In the genomic region with DNA sequence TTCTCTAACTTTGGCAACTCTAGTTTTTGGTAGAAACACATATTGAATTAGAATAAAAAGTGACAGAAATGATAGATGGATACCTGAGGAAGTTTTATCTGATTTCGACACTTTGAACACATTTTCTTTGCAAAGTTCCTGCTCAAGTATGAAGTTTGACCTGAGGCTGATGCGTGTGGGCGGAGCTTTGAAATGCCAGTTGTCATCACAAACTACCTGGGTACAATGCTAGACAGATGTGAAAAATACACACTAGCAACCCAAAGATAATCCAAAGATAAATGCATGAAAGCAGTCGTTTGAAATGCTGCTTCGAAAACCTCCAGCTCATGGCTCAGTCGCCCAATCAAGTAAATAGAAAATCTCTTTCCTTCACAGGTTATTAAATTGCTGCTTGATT, we compare ENCODE assay signal across 26 cellular contexts. TPM values are rescaled to one million over a fixed set of nuclear protein-coding genes. Genes with fewer than 3 reads are reported as not detected.
DNase-seq lines count a peak whose midpoint lies in the region; ATAC-seq and TF ChIP-seq lines count a peak whose summit lies in the region.
"Had no signal": no experiment of that assay in that cellular context is flagged by ENCODE, and none has a peak within 500 bp of the region (broad histone marks: within the 10 kb centered on the region; RNA-seq: fewer than 3 reads in every experiment).

No MANE protein-coding gene starts in this region.

- no peaks in the 10 kb centered on the region for H3K27me3 ChIP-seq in CD8-positive, alpha-beta memory T cell (ENCODE audit: insufficient read depth, low read length, poor library complexity, severe bottlenecking)
- H3K27me3 ChIP-seq: body of pancreas, dorsolateral prefrontal cortex, testis had no signal

- TF ChIP-seq CTCF in activated CD8-positive, alpha-beta T cell treated with anti-CD3 and anti-CD28 coated beads for 36 hours (IDR thresholded peaks at IDR 0.05), result no peak
- no peak for TF ChIP-seq CTCF in natural killer cell (IDR thresholded peaks at IDR 0.05)

- H3K36me3 Mint-ChIP-seq in activated CD8-positive, alpha-beta T cell treated with anti-CD3 and anti-CD28 coated beads for 36 hours (ENCODE audit: low read depth), result peaks cover 96% of the 10 kb centered on the region
- H3K36me3 Mint-ChIP-seq in activated CD8-positive, alpha-beta T cell treated with anti-CD3 and anti-CD28 coated beads, Interleukin-2, amount 10 ng/mL, durations not matched to agents 7 days and 5 days (ENCODE audit: low read depth), result peaks cover 97% of the 10 kb centered on the region
- H3K36me3 Mint-ChIP-seq in CD8-positive, alpha-beta memory T cell, result peaks cover 38 to 98% (median 53%) of the 10 kb centered on the region in 3 donors
- H3K36me3 Mint-ChIP-seq in T-helper 17 cell (ENCODE audit: low read depth) (peaks cover 28% of the 10 kb centered on the region), natural killer cell (peaks cover 27% of the 10 kb centered on the region)

- peaks cover 71% of the 10 kb centered on the region for H3K36me3 ChIP-seq in CD8-positive, alpha-beta memory T cell (ENCODE audit: insufficient read depth, low read length)

- H3K4me1 Mint-ChIP-seq in activated CD8-positive, alpha-beta T cell treated with anti-CD3 and anti-CD28 coated beads for 36 hours (ENCODE audit: low read depth), result peaks cover 89% of the 10 kb centered on the region
- peaks cover 37% of the 10 kb centered on the region for H3K4me1 Mint-ChIP-seq in activated CD8-positive, alpha-beta T cell treated with anti-CD3 and anti-CD28 coated beads, Interleukin-2, amount 10 ng/mL, durations not matched to agents 7 days and 5 days (ENCODE audit: low read depth)
- H3K4me1 Mint-ChIP-seq in CD8-positive, alpha-beta memory T cell, result peaks cover 82 to 98% (median 91%) of the 10 kb centered on the region in 3 donors
- peaks cover 62% of the 10 kb centered on the region for H3K4me1 Mint-ChIP-seq in T-helper 17 cell
- peaks cover 26 to 40% of the 10 kb centered on the region in 2 donors for H3K4me1 Mint-ChIP-seq in natural killer cell

- CTCF ChIA-PET in activated CD8-positive, alpha-beta T cell treated with anti-CD3 and anti-CD28 coated beads for 36 hours (lab: Charles Lee), result interaction anchor here (0.8 to 2.6 kb wide), 6 partner anchors 8 to 267 kb away, joined by 3 to 14 read pairs (median 4); no protein-coding TSS in a partner anchor
- CTCF ChIA-PET in activated CD8-positive, alpha-beta T cell treated with anti-CD3 and anti-CD28 coated beads, Interleukin-2, amount 10 ng/mL, durations not matched to agents 7 days and 5 days (lab: Charles Lee), result interaction anchor here (0.8 to 1.5 kb wide), 3 partner anchors 14 to 267 kb away, joined by 3 to 4 read pairs (median 3); no protein-coding TSS in a partner anchor
- CTCF ChIA-PET in CD8-positive, alpha-beta memory T cell (lab: Charles Lee), result interaction anchor here (0.9 to 1.2 kb wide), 2 partner anchors 111 to 149 kb away, joined by 3 read pairs; no protein-coding TSS in a partner anchor

- peaks cover 47% of the 10 kb centered on the region for H3K4me1 ChIP-seq in CD8-positive, alpha-beta memory T cell (ENCODE audit: insufficient read depth, low read length)
- H3K4me1 ChIP-seq: parathyroid adenoma had no signal

- no peak overlapping the region for H3K27ac ChIP-seq in CD8-positive, alpha-beta memory T cell (ENCODE audit: low read depth, low read length)
- H3K27ac ChIP-seq: body of pancreas, dorsolateral prefrontal cortex, parathyroid adenoma, testis had no signal

- no peaks in the 10 kb centered on the region for H3K9me3 Mint-ChIP-seq in activated CD8-positive, alpha-beta T cell treated with anti-CD3 and anti-CD28 coated beads for 36 hours
- no peaks in the 10 kb centered on the region for H3K9me3 Mint-ChIP-seq in activated CD8-positive, alpha-beta T cell treated with anti-CD3 and anti-CD28 coated beads, Interleukin-2, amount 10 ng/mL, durations not matched to agents 7 days and 5 days (ENCODE audit: insufficient read depth)
- H3K9me3 Mint-ChIP-seq in CD8-positive, alpha-beta memory T cell, result no peaks in the 10 kb centered on the region
- no peaks in the 10 kb centered on the region for H3K9me3 Mint-ChIP-seq in natural killer cell
- H3K9me3 Mint-ChIP-seq: immature natural killer cell had no signal

- H3K27me3 Mint-ChIP-seq in activated CD8-positive, alpha-beta T cell treated with anti-CD3 and anti-CD28 coated beads for 36 hours, result no peaks in the 10 kb centered on the region
- H3K27me3 Mint-ChIP-seq in activated CD8-positive, alpha-beta T cell treated with anti-CD3 and anti-CD28 coated beads, Interleukin-2, amount 10 ng/mL, durations not matched to agents 7 days and 5 days (ENCODE audit: low read depth), result no peaks in the 10 kb centered on the region
- no peaks in the 10 kb centered on the region for H3K27me3 Mint-ChIP-seq in CD8-positive, alpha-beta memory T cell
- H3K27me3 Mint-ChIP-seq in T-helper 17 cell, result no peaks in the 10 kb centered on the region
- no peaks in the 10 kb centered on the region for H3K27me3 Mint-ChIP-seq in natural killer cell (ENCODE audit: low read depth in 2 of 2)

- POLR2A ChIA-PET in activated CD8-positive, alpha-beta T cell treated with anti-CD3 and anti-CD28 coated beads for 36 hours (lab: Charles Lee), result no interaction called here
- POLR2A ChIA-PET in activated CD8-positive, alpha-beta T cell treated with anti-CD3 and anti-CD28 coated beads, Interleukin-2, amount 10 ng/mL, durations not matched to agents 7 days and 5 days (lab: Charles Lee), result no interaction called here
- POLR2A ChIA-PET in CD8-positive, alpha-beta memory T cell (lab: Charles Lee), result no interaction called here

- no peak for ATAC-seq in activated CD8-positive, alpha-beta T cell treated with anti-CD3 and anti-CD28 coated beads for 36 hours
- no peak for ATAC-seq in activated CD8-positive, alpha-beta T cell treated with anti-CD3 and anti-CD28 coated beads, Interleukin-2, amount 10 ng/mL, durations not matched to agents 7 days and 5 days
- no peak for ATAC-seq in T-helper 17 cell
- no peak for ATAC-seq in natural killer cell
- no peak for ATAC-seq in HG03139 (IDR thresholded peaks at IDR 0.05; ENCODE audit: unreplicated experiment)
- ATAC-seq: body of pancreas had no signal

- DNase-seq in activated CD8-positive, alpha-beta T cell treated with anti-CD3 and anti-CD28 coated beads for 36 hours, result no peak
- no peak for DNase-seq in activated CD8-positive, alpha-beta T cell treated with anti-CD3 and anti-CD28 coated beads, Interleukin-2, amount 10 ng/mL, durations not matched to agents 7 days and 5 days
- DNase-seq in CD8-positive, alpha-beta memory T cell, result no peak
- no peak for DNase-seq in T-helper 17 cell
- no peak for DNase-seq in natural killer cell
- no peak for DNase-seq in epidermal melanocyte (ENCODE audit: insufficient read length, low spot score)
- DNase-seq in cerebellum (ENCODE audit: low spot score), result no peak
- DNase-seq: activated CD8-positive, alpha-beta memory T cell treated with anti-CD3 and anti-CD28 coated beads for 24 hours; activated naive CD4-positive, alpha-beta T cell; activated T-cell treated with anti-CD3 and anti-CD28 coated beads, Interleukin-2, amount 50 U/mL, for 1 hour; body of pancreas; cerebellar nuclear complex; dorsolateral prefrontal cortex; H7; immature natural killer cell; Karpas-422; mammary epithelial cell; NCI-H1930; NCI-H2171 treated with DMSO at 0.1 percent for 48 hours; NCI-H510A; retina; stimulated activated naive CD4-positive, alpha-beta T cell treated with Interleukin-2 at 50 U/mL for 16 hours; testis had no signal

- no peaks in the 10 kb centered on the region for H3K9me3 ChIP-seq in CD8-positive, alpha-beta memory T cell (ENCODE audit: low read length)
- H3K9me3 ChIP-seq in T-helper 17 cell (ENCODE audit: control insufficient read depth, low read length, poor library complexity, severe bottlenecking), result no peaks in the 10 kb centered on the region
- H3K9me3 ChIP-seq: body of pancreas, testis had no signal

- intact Hi-C loops in activated CD8-positive, alpha-beta T cell treated with anti-CD3 and anti-CD28 coated beads for 36 hours (cut with micrococcal nuclease), result no loop called here
- intact Hi-C loops in natural killer cell (cut with micrococcal nuclease), result no loop called here

- H3K27ac Mint-ChIP-seq in activated CD8-positive, alpha-beta T cell treated with anti-CD3 and anti-CD28 coated beads for 36 hours, result peak overlapping the region; percentile 23
- H3K27ac Mint-ChIP-seq in activated CD8-positive, alpha-beta T cell treated with anti-CD3 and anti-CD28 coated beads, Interleukin-2, amount 10 ng/mL, durations not matched to agents 7 days and 5 days, result no peak overlapping the region
- peak overlapping the region in 7 of 8 donors; percentile 47 to 90 (median 73) for H3K27ac Mint-ChIP-seq in CD8-positive, alpha-beta memory T cell
- H3K27ac Mint-ChIP-seq in T-helper 17 cell (peak overlapping the region; percentile 98), natural killer cell (peak overlapping the region; percentile 44 to 72)

- no peak overlapping the region for H3K4me3 ChIP-seq in CD8-positive, alpha-beta memory T cell (ENCODE audit: low read length)
- H3K4me3 ChIP-seq: body of pancreas, dorsolateral prefrontal cortex, skin epidermis, testis had no signal

- H3K4me3 Mint-ChIP-seq in activated CD8-positive, alpha-beta T cell treated with anti-CD3 and anti-CD28 coated beads for 36 hours, result no peak overlapping the region
- no peak overlapping the region for H3K4me3 Mint-ChIP-seq in activated CD8-positive, alpha-beta T cell treated with anti-CD3 and anti-CD28 coated beads, Interleukin-2, amount 10 ng/mL, durations not matched to agents 7 days and 5 days
- no peak overlapping the region for H3K4me3 Mint-ChIP-seq in CD8-positive, alpha-beta memory T cell
- H3K4me3 Mint-ChIP-seq in T-helper 17 cell (peak overlapping the region; percentile 41), natural killer cell (no peak overlapping the region)
- H3K4me3 Mint-ChIP-seq: immature natural killer cell had no signal

RNA-seq across cellular contexts. Expression of gene CD44, which starts 54.8 kb away (rescaled TPM):
- 100 to 1,000 TPM; 363 to 373 TPM for total RNA-seq in activated CD8-positive, alpha-beta T cell treated with anti-CD3 and anti-CD28 coated beads for 36 hours
- total RNA-seq in activated CD8-positive, alpha-beta T cell treated with anti-CD3 and anti-CD28 coated beads, Interleukin-2, amount 10 ng/mL, durations not matched to agents 7 days and 5 days, result 100 to 1,000 TPM; 398 to 399 TPM
- total RNA-seq in CD8-positive, alpha-beta memory T cell, result 100 to 1,000 TPM; 510 to 534 TPM
- polyA plus RNA-seq in CD8-positive, alpha-beta memory T cell, result 338 TPM
- 1,000 to 10,000 TPM; 1,118 to 1,497 TPM for total RNA-seq in T-helper 17 cell
- 100 to 1,000 TPM; 354 to 638 (median 490) TPM for total RNA-seq in natural killer cell
- total RNA-seq in cerebellum, result 6.0 TPM

Comparison
In these comparisons a context has a peak if more than half of its experiments do, and no peak if none do; other contexts are left out.
1. RNA of gene CD44, which starts 54.8 kb away (total RNA-seq): 1,118 to 1,497 TPM in T-helper 17 cell, 510 to 534 TPM in CD8-positive, alpha-beta memory T cell, 354 to 638 TPM in natural killer cell, 398 to 399 TPM in activated CD8-positive, alpha-beta T cell treated with anti-CD3 and anti-CD28 coated beads, Interleukin-2, amount 10 ng/mL, durations not matched to agents 7 days and 5 days and 363 to 373 TPM in activated CD8-positive, alpha-beta T cell treated with anti-CD3 and anti-CD28 coated beads for 36 hours; 6.0 TPM in cerebellum (single experiment); every median in the first group is over 10 times any median in the second.